In the genomic region with DNA sequence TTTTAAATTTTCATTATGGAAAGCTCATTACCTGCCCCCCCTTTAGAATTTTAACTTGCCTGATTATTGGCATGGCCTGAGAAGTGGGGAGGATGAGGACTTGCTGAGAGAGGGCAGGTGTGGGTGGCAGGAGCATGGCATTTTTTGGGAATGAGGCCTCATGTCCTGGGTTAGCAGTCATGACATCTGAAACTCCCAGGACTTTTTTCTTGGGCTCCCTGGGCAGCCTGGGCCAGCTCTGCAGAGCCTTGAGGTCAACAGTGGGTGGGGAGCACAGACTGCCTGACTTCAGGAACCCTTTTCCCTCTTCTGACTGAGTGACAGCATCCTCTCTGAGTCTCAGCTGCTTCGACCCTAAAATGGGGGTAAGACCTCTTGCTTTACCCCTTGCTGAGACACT, we compare ENCODE assay signal across 25 cellular contexts. TPM values are rescaled to one million over a fixed set of nuclear protein-coding genes. Genes with fewer than 3 reads are reported as not detected.
DNase-seq lines count a peak whose midpoint lies in the region; ATAC-seq and TF ChIP-seq lines count a peak whose summit lies in the region.
"Had no signal": no experiment of that assay in that cellular context is flagged by ENCODE, and none has a peak within 500 bp of the region (broad histone marks: within the 10 kb centered on the region; RNA-seq: fewer than 3 reads in every experiment).

No MANE protein-coding gene starts in this region.

- H3K9me3 Mint-ChIP-seq in stimulated activated memory B cell treated with anti-CD40 and anti-IgM and Interleukin-4, amounts not matched to agents 10 μg/mL and 1 μg/mL and 100 μg/mL, for 72 hours: no peaks in the 10 kb centered on the region
- no peaks in the 10 kb centered on the region for H3K9me3 Mint-ChIP-seq in activated T-helper 2 cell treated with anti-CD3 and anti-CD28 coated beads, Interferon-gamma antibody, Interleukin-2, Interleukin-4, amounts not matched to agents 10 μg/mL and 5 μg/mL and 100 μg/mL, durations not matched to agents 14 hours and 24 hours and 36 hours
- H3K9me3 Mint-ChIP-seq: CD8-positive, alpha-beta memory T cell had no signal

- H2BK20ac ChIP-seq in IMR-90 (ENCODE audit: low read depth, low read length): peak overlapping the region; percentile 43

- no peak for TF ChIP-seq CTCF in IMR-90 (conservative IDR thresholded peaks at IDR 0.05; ENCODE audit: low read depth, low read length)

- no peak overlapping the region for H3K4me3 ChIP-seq in IMR-90 (ENCODE audit: insufficient read depth, low read depth, low read length)
- H3K4me3 ChIP-seq: GM23248 had no signal

- peak overlapping the region in 1 of 2 experiments; percentile 59; a peak in 1 of 4 replicates for H4K8ac ChIP-seq in IMR-90 (ENCODE audit: low read depth in 2 of 2, low read length in 2 of 2)

- peaks cover 24 to 50% of the 10 kb centered on the region in 2 experiments for H3K79me1 ChIP-seq in IMR-90 (ENCODE audit: low read depth in 1 of 2, low read length in 2 of 2)

- BruUV-seq in IMR-90 (replicated peaks; lab: Mats Ljungman, UMichigan): no TSS peak

- H3K4ac ChIP-seq in IMR-90 (ENCODE audit: low read depth, low read length): peak overlapping the region; percentile 39

- H3K56ac ChIP-seq in IMR-90 (ENCODE audit: extremely low read depth, insufficient read depth, low read length): no peak overlapping the region

- H4K5ac ChIP-seq in IMR-90 (ENCODE audit: low read depth, low read length): 0 out of 2 replicates have a peak overlapping the region, but pooled peaks have one; percentile 8

- no peaks in the 10 kb centered on the region for H3K27me3 Mint-ChIP-seq in T-helper 17 cell
- H3K27me3 Mint-ChIP-seq in stimulated activated memory B cell treated with anti-CD40 and anti-IgM and Interleukin-4, amounts not matched to agents 10 μg/mL and 1 μg/mL and 100 μg/mL, for 72 hours: peaks cover 7% of the 10 kb centered on the region
- peaks cover 2% of the 10 kb centered on the region for H3K27me3 Mint-ChIP-seq in activated T-helper 2 cell treated with anti-CD3 and anti-CD28 coated beads, Interferon-gamma antibody, Interleukin-2, Interleukin-4, amounts not matched to agents 10 μg/mL and 5 μg/mL and 100 μg/mL, durations not matched to agents 14 hours and 24 hours and 36 hours (ENCODE audit: low read depth)

- peak overlapping the region; percentile 4; the same call in 1 of the 2 replicates for H3K14ac ChIP-seq in IMR-90 (replicated peaks; ENCODE audit: low read depth, low read length)

- peak overlapping the region; percentile 68 for H3K23ac ChIP-seq in IMR-90 (ENCODE audit: low read depth, low read length)

- H3K4me1 ChIP-seq in IMR-90 (ENCODE audit: control insufficient read depth, insufficient read depth, low read length): peaks cover 28% of the 10 kb centered on the region

- H3K27ac Mint-ChIP-seq in T-helper 17 cell: peak overlapping the region; percentile 91
- H3K27ac Mint-ChIP-seq in stimulated activated memory B cell treated with anti-CD40 and anti-IgM and Interleukin-4, amounts not matched to agents 10 μg/mL and 1 μg/mL and 100 μg/mL, for 72 hours: no peak overlapping the region
- H3K27ac Mint-ChIP-seq in activated T-helper 2 cell treated with anti-CD3 and anti-CD28 coated beads, Interferon-gamma antibody, Interleukin-2, Interleukin-4, amounts not matched to agents 10 μg/mL and 5 μg/mL and 100 μg/mL, durations not matched to agents 14 hours and 24 hours and 36 hours: no peak overlapping the region
- H3K27ac Mint-ChIP-seq: B cell had no signal

- no peak for TF ChIP-seq POLR2A in IMR-90 (IDR thresholded peaks at IDR 0.05; ENCODE audit: low read depth, low read length)

- H2AK5ac ChIP-seq in IMR-90 (ENCODE audit: low read depth, low read length): peak overlapping the region; percentile 88

- H3K9me1 ChIP-seq in IMR-90 (ENCODE audit: insufficient read depth, low read length): peaks cover 34% of the 10 kb centered on the region

- no peak for ATAC-seq in IMR-90 (ENCODE audit: low read depth)
- ATAC-seq in T-helper 17 cell: no peak
- peak; percentile 41 for ATAC-seq in stimulated activated memory B cell treated with anti-CD40 and anti-IgM and Interleukin-4, amounts not matched to agents 10 μg/mL and 1 μg/mL and 100 μg/mL, for 72 hours
- no peak for ATAC-seq in GM18502 (IDR thresholded peaks at IDR 0.05; ENCODE audit: poor library complexity, unreplicated experiment)
- ATAC-seq: HepG2, Panc1 had no signal

- CTCF ChIA-PET in IMR-90 (lab: Yijun Ruan, JAX): interaction anchor here (0.6 kb wide), 1 partner anchor 295 kb away, joined by 3 read pairs; no protein-coding TSS in a partner anchor

- intact Hi-C loops in IMR-90 (cut with micrococcal nuclease): no loop called here
- intact Hi-C loops in activated T-helper 2 cell treated with anti-CD3 and anti-CD28 coated beads, Interferon-gamma antibody, Interleukin-2, Interleukin-4, amounts not matched to agents 10 μg/mL and 5 μg/mL and 100 μg/mL, durations not matched to agents 14 hours and 24 hours and 36 hours (cut with micrococcal nuclease): no loop called here

- peak overlapping the region; percentile 9; the same call in 1 of the 2 replicates for H3K18ac ChIP-seq in IMR-90 (ENCODE audit: low read depth, low read length)

- H3K4me1 Mint-ChIP-seq in T-helper 17 cell: peaks cover 32% of the 10 kb centered on the region
- no peaks in the 10 kb centered on the region for H3K4me1 Mint-ChIP-seq in stimulated activated memory B cell treated with anti-CD40 and anti-IgM and Interleukin-4, amounts not matched to agents 10 μg/mL and 1 μg/mL and 100 μg/mL, for 72 hours
- peaks cover 24% of the 10 kb centered on the region for H3K4me1 Mint-ChIP-seq in activated T-helper 2 cell treated with anti-CD3 and anti-CD28 coated beads, Interferon-gamma antibody, Interleukin-2, Interleukin-4, amounts not matched to agents 10 μg/mL and 5 μg/mL and 100 μg/mL, durations not matched to agents 14 hours and 24 hours and 36 hours (ENCODE audit: low read depth)
- H3K4me1 Mint-ChIP-seq: B cell had no signal

- H2BK5ac ChIP-seq in IMR-90 (ENCODE audit: low read depth, low read length, poor library complexity, severe bottlenecking): no peak overlapping the region

- H2AK9ac ChIP-seq in IMR-90 (replicated peaks; ENCODE audit: low read depth, low read length, poor library complexity): no peak overlapping the region

- H3K4me2 ChIP-seq in IMR-90 (ENCODE audit: low read depth, low read length): no peak overlapping the region

- peaks cover 2% of the 10 kb centered on the region for H3K36me3 Mint-ChIP-seq in T-helper 17 cell (ENCODE audit: low read depth)
- H3K36me3 Mint-ChIP-seq in stimulated activated memory B cell treated with anti-CD40 and anti-IgM and Interleukin-4, amounts not matched to agents 10 μg/mL and 1 μg/mL and 100 μg/mL, for 72 hours: no peaks in the 10 kb centered on the region
- H3K36me3 Mint-ChIP-seq in activated T-helper 2 cell treated with anti-CD3 and anti-CD28 coated beads, Interferon-gamma antibody, Interleukin-2, Interleukin-4, amounts not matched to agents 10 μg/mL and 5 μg/mL and 100 μg/mL, durations not matched to agents 14 hours and 24 hours and 36 hours (ENCODE audit: low read depth): no peaks in the 10 kb centered on the region

- no peaks in the 10 kb centered on the region for H3K36me3 ChIP-seq in IMR-90 (ENCODE audit: control insufficient read depth, insufficient read depth, low read length)

- no peak overlapping the region for H3K27ac ChIP-seq in IMR-90 (ENCODE audit: insufficient read depth, low read length)
- H3K27ac ChIP-seq: C4-2B, GM23248, RWPE1 had no signal

- peak overlapping the region; percentile 74; the same call in 2 of the 3 replicates for H2BK15ac ChIP-seq in IMR-90 (ENCODE audit: low read depth, low read length)

- peak overlapping the region; percentile 50 for H4K91ac ChIP-seq in IMR-90 (ENCODE audit: insufficient read depth, low read depth, low read length)

- DNase-seq in IMR-90 (no peak), T-helper 17 cell (no peak), myocyte (ENCODE audit: low read depth) (peak; percentile 49), epidermal melanocyte (ENCODE audit: insufficient read length, low spot score) (no peak)
- no peak for DNase-seq in activated T-helper 2 cell treated with anti-CD3 and anti-CD28 coated beads, Interferon-gamma antibody, Interleukin-2, Interleukin-4, amounts not matched to agents 10 μg/mL and 5 μg/mL and 100 μg/mL, durations not matched to agents 14 hours and 24 hours and 36 hours (ENCODE audit: low spot score)
- DNase-seq: CD8-positive, alpha-beta memory T cell; DMS153; GM23248; H7; MM.1S; NCI-H1417; NCI-H1694; NCI-H2029 treated with DMSO at 0.1 percent for 48 hours; NCI-H2171; NCI-H226; NCI-H510A; NCI-H69; SHP77 had no signal

- in situ Hi-C loops in IMR-90 (cut with MboI; ENCODE audit: low sequenced_read_pairs): no loop called here

- TF ChIP-seq RAD21 in IMR-90 (IDR thresholded peaks at IDR 0.05; ENCODE audit: low read length): no peak

- WGBS in IMR-90 (ENCODE audit: extremely low coverage in 2 of 2, insufficient read length in 1 of 2), 2 experiments: no CpG with 5 or more reads among the region's 1 CpG

- peak overlapping the region; percentile 27 for H2AFZ ChIP-seq in IMR-90 (replicated peaks; ENCODE audit: low read length, poor library complexity)
- H2AFZ ChIP-seq: GM23248 had no signal

- no peak overlapping the region for H3K9ac ChIP-seq in IMR-90 (ENCODE audit: low read depth, low read length)
- H3K9ac ChIP-seq: GM23248 had no signal

- H3K27me3 ChIP-seq in IMR-90 (ENCODE audit: control insufficient read depth, insufficient read depth, low read length): no peaks in the 10 kb centered on the region

- H2BK120ac ChIP-seq in IMR-90 (ENCODE audit: low read depth, low read length): peak overlapping the region; percentile 75

- H3K9me3 ChIP-seq in IMR-90 (ENCODE audit: control insufficient read depth, insufficient read depth, low read length) (no peaks in the 10 kb centered on the region), T-helper 17 cell (ENCODE audit: control insufficient read depth, low read length, poor library complexity, severe bottlenecking) (no peaks in the 10 kb centered on the region)

- POLR2A ChIA-PET in IMR-90 (lab: Charles Lee; ENCODE audit: unreplicated experiment): no interaction called here

- H3K4me3 Mint-ChIP-seq in T-helper 17 cell: no peak overlapping the region
- H3K4me3 Mint-ChIP-seq in stimulated activated memory B cell treated with anti-CD40 and anti-IgM and Interleukin-4, amounts not matched to agents 10 μg/mL and 1 μg/mL and 100 μg/mL, for 72 hours: no peak overlapping the region
- H3K4me3 Mint-ChIP-seq in activated T-helper 2 cell treated with anti-CD3 and anti-CD28 coated beads, Interferon-gamma antibody, Interleukin-2, Interleukin-4, amounts not matched to agents 10 μg/mL and 5 μg/mL and 100 μg/mL, durations not matched to agents 14 hours and 24 hours and 36 hours (ENCODE audit: low read depth): no peak overlapping the region
- H3K4me3 Mint-ChIP-seq: B cell; CD8-positive, alpha-beta memory T cell had no signal

- dilution Hi-C loops in IMR-90 (cut with HindIII; ENCODE audit: low sequenced_read_pairs, unreplicated experiment): no loop called here

- H4K20me1 ChIP-seq in IMR-90 (ENCODE audit: insufficient read depth, low read length): no peaks in the 10 kb centered on the region

RNA-seq across cellular contexts. Expression of gene EEPD1, which starts 46.3 kb away (rescaled TPM):
- total RNA-seq in IMR-90 (2012; rRNA removed): 7.3 and 8.1 TPM in 2 replicates
- polyA plus RNA-seq in IMR-90 (2012; rRNA removed): 13.9 and 15.2 TPM in 2 replicates
- 8.0 and 14.9 TPM in 2 replicates for polyA plus RNA-seq in IMR-90 (2012; cell fraction: cytosol; rRNA removed)
- polyA plus RNA-seq in IMR-90 (2012; cell fraction: nucleus; rRNA removed; ENCODE audit: low replicate concordance): 39.3 and 53.7 TPM in 2 replicates
- total RNA-seq in T-helper 17 cell: 10 to 100 TPM; 15.7 to 20.7 TPM
- total RNA-seq in myocyte: 4.3 and 5.6 TPM in 2 replicates
- polyA plus RNA-seq in myocyte (2012): 11.0 TPM
- 0.57 and 0.67 TPM in 2 replicates for total RNA-seq in activated T-helper 2 cell treated with anti-CD3 and anti-CD28 coated beads, Interferon-gamma antibody, Interleukin-2, Interleukin-4, amounts not matched to agents 10 μg/mL and 5 μg/mL and 100 μg/mL, durations not matched to agents 14 hours and 24 hours and 36 hours
